ENCODE assay signal across 35 cellular contexts in the genomic region with DNA sequence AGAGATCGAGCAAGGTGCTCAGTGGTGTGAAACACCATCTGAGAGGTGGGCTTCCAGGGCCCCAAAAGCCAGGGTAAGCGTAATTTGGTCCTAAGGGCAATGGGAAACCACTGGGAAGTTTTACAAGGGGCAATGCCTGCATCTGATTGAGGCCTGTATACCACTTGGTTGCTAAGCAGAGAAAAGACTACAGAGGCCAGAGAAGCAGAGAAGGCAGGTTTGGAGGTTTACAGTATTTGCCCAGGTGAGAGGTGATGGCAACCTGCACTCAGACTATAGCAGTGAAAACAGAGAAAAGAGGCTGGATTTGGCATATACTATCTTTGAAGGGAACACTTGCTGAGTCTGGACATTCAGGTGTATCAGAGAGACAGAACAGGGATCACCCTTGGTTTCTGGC.
"Had no signal": no experiment of that assay in that cellular context is flagged by ENCODE, and none has a peak within 500 bp of the region (broad histone marks: within the 10 kb centered on the region; RNA-seq: fewer than 3 reads in every experiment).

No MANE protein-coding gene starts in this region.

- H3K9me3 Mint-ChIP-seq: activated CD4-positive, alpha-beta T cell treated with anti-CD3 and anti-CD28 coated beads, Interleukin-2, amount 10 ng/mL, durations not matched to agents 7 days and 5 days; activated naive CD4-positive, alpha-beta T cell treated with anti-CD3 and anti-CD28 coated beads, Interleukin-2, amount 10 ng/mL, durations not matched to agents 7 days and 5 days; activated naive CD4-positive, alpha-beta T cell treated with anti-CD3 and anti-CD28 coated beads, Interleukin-2, amount 50 U/mL, for 24 hours; activated naive CD8-positive, alpha-beta T cell treated with anti-CD3 and anti-CD28 coated beads, Interleukin-2, amount 10 ng/mL, durations not matched to agents 7 days and 5 days; activated naive CD8-positive, alpha-beta T cell treated with anti-CD3 and anti-CD28 coated beads, Interleukin-2, amount 50 U/mL, for 24 hours; activated T-cell treated with anti-CD3 and anti-CD28 coated beads, Interleukin-2, amount 50 U/mL, for 24 hours; brain; T-helper 1 cell treated with Interleukin-12 subunit alpha and Interleukin-12 subunit beta and Interleukin-4 antibody, amounts not matched to agents 30 μg/mL and 1 μg/mL, for 36 hours; T-helper 2 cell treated with Interferon-gamma antibody and Interleukin-4, amounts not matched to agents 5 μg/mL and 100 μg/mL, for 36 hours; WTC11 had no signal

- H3K4me1 Mint-ChIP-seq: activated CD4-positive, alpha-beta T cell treated with anti-CD3 and anti-CD28 coated beads for 36 hours; activated naive CD4-positive, alpha-beta T cell treated with anti-CD3 and anti-CD28 coated beads, Interleukin-2, amount 10 ng/mL, durations not matched to agents 7 days and 5 days; activated naive CD4-positive, alpha-beta T cell treated with anti-CD3 and anti-CD28 coated beads, Interleukin-2, amount 50 U/mL, for 24 hours; activated naive CD8-positive, alpha-beta T cell treated with anti-CD3 and anti-CD28 coated beads, Interleukin-2, amount 50 U/mL, for 24 hours had no signal

- ATAC-seq: activated CD4-positive, alpha-beta T cell treated with anti-CD3 and anti-CD28 coated beads for 36 hours; activated CD4-positive, CD25-positive, alpha-beta regulatory T cell treated with anti-CD3 and anti-CD28 coated beads, Interleukin-2, amount 50 U/mL, for 24 hours; activated CD8-positive, alpha-beta memory T cell treated with anti-CD3 and anti-CD28 coated beads, Interleukin-2, amount 10 ng/mL, durations not matched to agents 7 days and 5 days; activated CD8-positive, alpha-beta T cell treated with anti-CD3 and anti-CD28 coated beads, Interleukin-2, amount 10 ng/mL, durations not matched to agents 7 days and 5 days; activated naive CD8-positive, alpha-beta T cell treated with anti-CD3 and anti-CD28 coated beads, Interleukin-2, amount 50 U/mL, for 24 hours had no signal

- H3K36me3 Mint-ChIP-seq: activated CD8-positive, alpha-beta memory T cell treated with anti-CD3 and anti-CD28 coated beads, Interleukin-2, amount 10 ng/mL, durations not matched to agents 7 days and 5 days; activated naive CD4-positive, alpha-beta T cell treated with anti-CD3 and anti-CD28 coated beads, Interleukin-2, amount 10 ng/mL, durations not matched to agents 7 days and 5 days; activated naive CD4-positive, alpha-beta T cell treated with anti-CD3 and anti-CD28 coated beads, Interleukin-2, amount 50 U/mL, for 24 hours; activated naive CD8-positive, alpha-beta T cell; activated naive CD8-positive, alpha-beta T cell treated with anti-CD3 and anti-CD28 coated beads, Interleukin-2, amount 10 ng/mL, durations not matched to agents 7 days and 5 days; brain had no signal

- H3K27ac ChIP-seq: ascending aorta, WERI-Rb-1 had no signal

- H3K27ac Mint-ChIP-seq: activated CD4-positive, alpha-beta memory T cell treated with anti-CD3 and anti-CD28 coated beads, Interleukin-2, amount 10 ng/mL, durations not matched to agents 7 days and 5 days; activated CD4-positive, alpha-beta T cell treated with anti-CD3 and anti-CD28 coated beads for 36 hours; activated CD4-positive, alpha-beta T cell treated with anti-CD3 and anti-CD28 coated beads, Interleukin-2, amount 10 ng/mL, durations not matched to agents 7 days and 5 days; activated CD8-positive, alpha-beta memory T cell treated with anti-CD3 and anti-CD28 coated beads, Interleukin-2, amount 10 ng/mL, durations not matched to agents 7 days and 5 days; activated CD8-positive, alpha-beta T cell treated with anti-CD3 and anti-CD28 coated beads, Interleukin-2, amount 10 ng/mL, durations not matched to agents 7 days and 5 days; activated naive CD4-positive, alpha-beta T cell treated with anti-CD3 and anti-CD28 coated beads, Interleukin-2, amount 10 ng/mL, durations not matched to agents 7 days and 5 days; activated naive CD4-positive, alpha-beta T cell treated with anti-CD3 and anti-CD28 coated beads, Interleukin-2, amount 50 U/mL, for 24 hours; activated naive CD8-positive, alpha-beta T cell; activated naive CD8-positive, alpha-beta T cell treated with anti-CD3 and anti-CD28 coated beads, Interleukin-2, amount 10 ng/mL, durations not matched to agents 7 days and 5 days; activated naive CD8-positive, alpha-beta T cell treated with anti-CD3 and anti-CD28 coated beads, Interleukin-2, amount 50 U/mL, for 24 hours; activated T-cell treated with anti-CD3 and anti-CD28 coated beads, Interleukin-2, amount 50 U/mL, for 24 hours; T-helper 1 cell treated with Interleukin-12 subunit alpha and Interleukin-12 subunit beta and Interleukin-4 antibody, amounts not matched to agents 30 μg/mL and 1 μg/mL, for 36 hours; T-helper 2 cell treated with Interferon-gamma antibody and Interleukin-4, amounts not matched to agents 5 μg/mL and 100 μg/mL, for 36 hours; WTC11 had no signal

- DNase-seq: activated CD4-positive, alpha-beta memory T cell treated with anti-CD3 and anti-CD28 coated beads, Interleukin-2, amount 10 ng/mL, durations not matched to agents 7 days and 5 days; activated CD4-positive, alpha-beta T cell treated with anti-CD3 and anti-CD28 coated beads for 1 hour; activated CD4-positive, alpha-beta T cell treated with anti-CD3 and anti-CD28 coated beads for 36 hours; activated CD4-positive, alpha-beta T cell treated with anti-CD3 and anti-CD28 coated beads for 48 hours; activated CD4-positive, alpha-beta T cell treated with anti-CD3 and anti-CD28 coated beads, Interleukin-2, amount 10 ng/mL, durations not matched to agents 7 days and 5 days; activated CD4-positive, alpha-beta T cell treated with anti-CD3 and anti-CD28 coated beads, Interleukin-2, amount 50 U/mL, for 48 hours; activated CD4-positive, CD25-positive, alpha-beta regulatory T cell; activated CD8-positive, alpha-beta memory T cell treated with anti-CD3 and anti-CD28 coated beads for 24 hours; activated CD8-positive, alpha-beta memory T cell treated with anti-CD3 and anti-CD28 coated beads, Interleukin-2, amount 10 ng/mL, durations not matched to agents 7 days and 5 days; activated CD8-positive, alpha-beta memory T cell treated with anti-CD3 and anti-CD28 coated beads, Interleukin-2, amount 50 U/mL, for 48 hours; activated CD8-positive, alpha-beta T cell treated with anti-CD3 and anti-CD28 coated beads, Interleukin-2, amount 10 ng/mL, durations not matched to agents 7 days and 5 days; activated effector memory CD4-positive, alpha-beta T cell treated with anti-CD3 and anti-CD28 coated beads, Interleukin-2, amount 50 U/mL, for 16 hours; activated gamma-delta T cell treated with Interleukin-2 at 50 U/mL for 16 hours; activated naive CD4-positive, alpha-beta T cell; activated naive CD4-positive, alpha-beta T cell treated with anti-CD3 and anti-CD28 coated beads, Interleukin-2, amount 10 ng/mL, durations not matched to agents 7 days and 5 days; activated naive CD8-positive, alpha-beta T cell treated with anti-CD3 and anti-CD28 coated beads, Interleukin-2, amount 10 ng/mL, durations not matched to agents 7 days and 5 days; activated naive CD8-positive, alpha-beta T cell treated with anti-CD3 and anti-CD28 coated beads, Interleukin-2, amount 50 U/mL, for 24 hours; activated T-cell treated with anti-CD3 and anti-CD28 coated beads, Interleukin-2, amount 50 U/mL, for 24 hours; activated T-cell treated with anti-CD3 and anti-CD28 coated beads, Interleukin-2, amount 50 U/mL, for 48 hours; amygdala; anterior cingulate cortex; central memory CD4-positive, alpha-beta T cell; SW 1271; T-helper 1 cell; T-helper 2 cell; T-helper 9 cell; WERI-Rb-1 had no signal

- H3K4me3 Mint-ChIP-seq: activated CD4-positive, alpha-beta memory T cell treated with anti-CD3 and anti-CD28 coated beads, Interleukin-2, amount 10 ng/mL, durations not matched to agents 7 days and 5 days; activated CD4-positive, alpha-beta T cell treated with anti-CD3 and anti-CD28 coated beads for 36 hours; activated CD4-positive, alpha-beta T cell treated with anti-CD3 and anti-CD28 coated beads, Interleukin-2, amount 10 ng/mL, durations not matched to agents 7 days and 5 days; activated CD8-positive, alpha-beta memory T cell treated with anti-CD3 and anti-CD28 coated beads, Interleukin-2, amount 10 ng/mL, durations not matched to agents 7 days and 5 days; activated CD8-positive, alpha-beta T cell treated with anti-CD3 and anti-CD28 coated beads, Interleukin-2, amount 10 ng/mL, durations not matched to agents 7 days and 5 days; activated naive CD4-positive, alpha-beta T cell treated with anti-CD3 and anti-CD28 coated beads, Interleukin-2, amount 10 ng/mL, durations not matched to agents 7 days and 5 days; activated naive CD4-positive, alpha-beta T cell treated with anti-CD3 and anti-CD28 coated beads, Interleukin-2, amount 50 U/mL, for 24 hours; activated naive CD8-positive, alpha-beta T cell; activated naive CD8-positive, alpha-beta T cell treated with anti-CD3 and anti-CD28 coated beads, Interleukin-2, amount 10 ng/mL, durations not matched to agents 7 days and 5 days; activated naive CD8-positive, alpha-beta T cell treated with anti-CD3 and anti-CD28 coated beads, Interleukin-2, amount 50 U/mL, for 24 hours; activated T-cell treated with anti-CD3 and anti-CD28 coated beads, Interleukin-2, amount 50 U/mL, for 24 hours; brain; T-helper 1 cell treated with Interleukin-12 subunit alpha and Interleukin-12 subunit beta and Interleukin-4 antibody, amounts not matched to agents 30 μg/mL and 1 μg/mL, for 36 hours; T-helper 2 cell treated with Interferon-gamma antibody and Interleukin-4, amounts not matched to agents 5 μg/mL and 100 μg/mL, for 36 hours; WTC11 had no signal

- H3K27me3 Mint-ChIP-seq: activated CD4-positive, alpha-beta T cell treated with anti-CD3 and anti-CD28 coated beads for 36 hours; activated naive CD4-positive, alpha-beta T cell treated with anti-CD3 and anti-CD28 coated beads, Interleukin-2, amount 10 ng/mL, durations not matched to agents 7 days and 5 days; activated naive CD4-positive, alpha-beta T cell treated with anti-CD3 and anti-CD28 coated beads, Interleukin-2, amount 50 U/mL, for 24 hours; activated naive CD8-positive, alpha-beta T cell; activated naive CD8-positive, alpha-beta T cell treated with anti-CD3 and anti-CD28 coated beads, Interleukin-2, amount 50 U/mL, for 24 hours; brain had no signal
